17 cellular contexts compared by ENCODE assay signal in the genomic region with DNA sequence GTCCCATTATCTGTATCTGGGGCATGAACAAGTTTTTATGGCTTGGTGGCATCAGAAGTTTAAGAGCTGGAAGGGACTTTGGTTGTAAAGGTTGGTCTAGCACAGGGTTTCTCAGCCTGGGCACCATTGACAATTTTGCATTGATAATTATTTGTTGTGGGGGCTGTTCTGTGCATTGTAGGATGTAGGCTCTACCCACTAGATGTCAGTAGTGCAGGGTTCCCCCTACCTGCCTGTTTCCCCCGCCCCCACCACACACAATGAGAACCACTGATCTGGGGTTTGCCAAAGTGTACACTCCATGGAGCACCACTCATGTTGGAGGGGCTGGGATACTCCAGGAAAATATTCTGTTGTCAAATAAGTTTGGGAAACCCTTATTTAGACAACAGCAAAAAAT. TPM values are rescaled to one million over a fixed set of nuclear protein-coding genes. Genes with fewer than 3 reads are reported as not detected.
DNase-seq lines count a peak whose midpoint lies in the region; ATAC-seq and TF ChIP-seq lines count a peak whose summit lies in the region.
"Had no signal": no experiment of that assay in that cellular context is flagged by ENCODE, and none has a peak within 500 bp of the region (broad histone marks: within the 10 kb centered on the region; RNA-seq: fewer than 3 reads in every experiment).

No MANE protein-coding gene starts in this region.

- H3K27ac Mint-ChIP-seq in T-helper 2 cell treated with Interferon-gamma antibody and Interleukin-4, amounts not matched to agents 5 μg/mL and 100 μg/mL, for 36 hours: no peak overlapping the region
- H3K27ac Mint-ChIP-seq: activated T-cell treated with anti-CD3 and anti-CD28 coated beads, Interleukin-2, amount 50 U/mL, for 72 hours had no signal

- peaks cover 11% of the 10 kb centered on the region for H3K9me3 Mint-ChIP-seq in T-helper 2 cell treated with Interferon-gamma antibody and Interleukin-4, amounts not matched to agents 5 μg/mL and 100 μg/mL, for 36 hours

- H3K79me2 ChIP-seq in Karpas-422 (ENCODE audit: low read length): no peaks in the 10 kb centered on the region

- no peaks in the 10 kb centered on the region for H3K36me3 ChIP-seq in Karpas-422 (ENCODE audit: insufficient read depth, low read length)
- no peaks in the 10 kb centered on the region for H3K36me3 ChIP-seq in vagina
- H3K36me3 ChIP-seq: thyroid gland had no signal

- H3K27me3 Mint-ChIP-seq in T-helper 2 cell treated with Interferon-gamma antibody and Interleukin-4, amounts not matched to agents 5 μg/mL and 100 μg/mL, for 36 hours (ENCODE audit: low read depth): no peaks in the 10 kb centered on the region

- no peaks in the 10 kb centered on the region for H4K20me1 ChIP-seq in Karpas-422 (ENCODE audit: insufficient read depth, low read depth, low read length)

- intact Hi-C loops in vagina (cut with DNase I): no loop called here

- H3K9me3 ChIP-seq in Karpas-422 (ENCODE audit: low read length) (no peaks in the 10 kb centered on the region), vagina (no peaks in the 10 kb centered on the region)
- H3K9me3 ChIP-seq: thyroid gland had no signal

- no peak for DNase-seq in GM12864 (ENCODE audit: low read depth)
- DNase-seq in Karpas-422: peak; percentile 52
- peak; percentile 5 for DNase-seq in germinal center (ENCODE audit: low spot score)
- no peak for DNase-seq in foreskin fibroblast
- no peak for DNase-seq in SIG-M5 (lab: John Stamatoyannopoulos, UW)
- no peak for DNase-seq in T-helper 2 cell treated with Interferon-gamma antibody and Interleukin-4, amounts not matched to agents 5 μg/mL and 100 μg/mL, for 36 hours (ENCODE audit: low spot score)
- DNase-seq in vagina (ENCODE audit: extremely low spot score in 2 of 2): no peak
- DNase-seq: activated CD4-positive, alpha-beta T cell treated with anti-CD3 and anti-CD28 coated beads for 1 hour; activated T-cell treated with anti-CD3 and anti-CD28 coated beads, Interleukin-2, amount 50 U/mL, for 72 hours; heart left ventricle; left ventricle myocardium superior; NCI-H1092; NCI-H69; small intestine; SW 1271; thyroid gland had no signal

- peaks cover 23% of the 10 kb centered on the region for H3K4me1 Mint-ChIP-seq in T-helper 2 cell treated with Interferon-gamma antibody and Interleukin-4, amounts not matched to agents 5 μg/mL and 100 μg/mL, for 36 hours (ENCODE audit: low read depth)

- no peak overlapping the region for H3K4me2 ChIP-seq in Karpas-422 (ENCODE audit: low read depth, low read length, poor library complexity, severe bottlenecking)

- H3K36me3 Mint-ChIP-seq in T-helper 2 cell treated with Interferon-gamma antibody and Interleukin-4, amounts not matched to agents 5 μg/mL and 100 μg/mL, for 36 hours (ENCODE audit: low read depth): peaks cover 10% of the 10 kb centered on the region

- H3K4me1 ChIP-seq in Karpas-422 (ENCODE audit: low read length) (no peaks in the 10 kb centered on the region), vagina (peaks cover 18% of the 10 kb centered on the region)
- H3K4me1 ChIP-seq: thyroid gland had no signal

- ATAC-seq in GM19351 (IDR thresholded peaks at IDR 0.05; ENCODE audit: unreplicated experiment): peak; percentile 55
- ATAC-seq: left ventricle myocardium superior had no signal

- H3K9me2 ChIP-seq in Karpas-422 (replicated peaks; ENCODE audit: insufficient read depth, low read length): no peaks in the 10 kb centered on the region

- no peak overlapping the region for H3K4me3 ChIP-seq in GM12864 (ENCODE audit: low read depth, low read length)
- no peak overlapping the region for H3K4me3 ChIP-seq in Karpas-422 (ENCODE audit: low read length)
- H3K4me3 ChIP-seq in foreskin fibroblast (ENCODE audit: low read depth in 1 of 2, low read length in 2 of 2): no peak overlapping the region
- H3K4me3 ChIP-seq in vagina: no peak overlapping the region
- H3K4me3 ChIP-seq: heart left ventricle, thyroid gland had no signal

- TF ChIP-seq CTCF in GM12864 (IDR thresholded peaks at IDR 0.05; ENCODE audit: low read depth, low read length, missing control alignments): peak; percentile 54
- TF ChIP-seq CTCF in foreskin fibroblast (IDR thresholded peaks at IDR 0.05; ENCODE audit: low read depth, low read length): no peak
- TF ChIP-seq CTCF in vagina (IDR thresholded peaks at IDR 0.05): no peak

- no peak overlapping the region for H3K27ac ChIP-seq in Karpas-422 (ENCODE audit: low read length)
- H3K27ac ChIP-seq in vagina: no peak overlapping the region
- H3K27ac ChIP-seq: heart left ventricle, thyroid gland had no signal

- H3K9ac ChIP-seq in Karpas-422 (ENCODE audit: low read length): no peak overlapping the region

- H3K4me3 Mint-ChIP-seq in T-helper 2 cell treated with Interferon-gamma antibody and Interleukin-4, amounts not matched to agents 5 μg/mL and 100 μg/mL, for 36 hours: no peak overlapping the region
- H3K4me3 Mint-ChIP-seq: activated T-cell treated with anti-CD3 and anti-CD28 coated beads, Interleukin-2, amount 50 U/mL, for 72 hours had no signal

- H2AFZ ChIP-seq in Karpas-422 (ENCODE audit: low read length): no peak overlapping the region

- H3K27me3 ChIP-seq in Karpas-422 (ENCODE audit: low read length) (no peaks in the 10 kb centered on the region), vagina (no peaks in the 10 kb centered on the region)
- H3K27me3 ChIP-seq: heart left ventricle, thyroid gland had no signal

- no peak for TF ChIP-seq POLR2A in vagina (IDR thresholded peaks at IDR 0.05)

RNA-seq across cellular contexts. Expression of a gene that starts 42.7 kb away (rescaled TPM):
- 2.5 and 3.8 TPM in 2 replicates for total RNA-seq in Karpas-422 (2014; rRNA removed; shearing (Covaris generic); ENCODE audit: low replicate concordance)
- total RNA-seq in vagina: 5.6 TPM

Comparison
In these comparisons a context has a peak if more than half of its experiments do, and no peak if none do; other contexts are left out.
1. DNase-seq: peak in Karpas-422 (single experiment) and germinal center (single experiment); none in GM12864 (single experiment), foreskin fibroblast (0 of 2), SIG-M5 (single experiment), T-helper 2 cell treated with Interferon-gamma antibody and Interleukin-4, amounts not matched to agents 5 μg/mL and 100 μg/mL, for 36 hours (single experiment) and vagina (0 of 2).